In genomic region chr1:199843856-199844255, GRCh38 we compare ENCODE assay signal across 18 cellular contexts.
DNase-seq lines count a peak whose midpoint lies in the region; ATAC-seq, FAIRE-seq and TF ChIP-seq lines count a peak whose summit lies in the region.
"Had no signal": no experiment of that assay in that cellular context is flagged by ENCODE, and none has a peak within 500 bp of the region (broad histone marks: within the 10 kb centered on the region; RNA-seq: fewer than 3 reads in every experiment).

No MANE protein-coding gene starts in this region.

- BruUV-seq in IMR-90 (replicated peaks; lab: Mats Ljungman, UMichigan): no TSS peak

- in situ Hi-C loops in IMR-90 (cut with MboI; ENCODE audit: low sequenced_read_pairs): no loop called here

- no peaks in the 10 kb centered on the region for H3K36me3 ChIP-seq in IMR-90 (ENCODE audit: control insufficient read depth, insufficient read depth, low read length)
- H3K36me3 ChIP-seq: Peyer's patch, SJSA1 had no signal

- no peaks in the 10 kb centered on the region for H3K79me1 ChIP-seq in IMR-90 (ENCODE audit: low read depth in 1 of 2, low read length in 2 of 2)

- TF ChIP-seq POLR2A in A549 (IDR thresholded peaks at IDR 0.05; ENCODE audit: low read length) (no peak), IMR-90 (IDR thresholded peaks at IDR 0.05; ENCODE audit: low read depth, low read length) (no peak)

- H3K56ac ChIP-seq in IMR-90 (ENCODE audit: extremely low read depth, insufficient read depth, low read length): no peak overlapping the region

- H2BK120ac ChIP-seq in IMR-90 (ENCODE audit: low read depth, low read length): no peak overlapping the region

- no peak overlapping the region for H2BK20ac ChIP-seq in IMR-90 (ENCODE audit: low read depth, low read length)

- H3K4me1 ChIP-seq in A549 (peaks cover 16% of the 10 kb centered on the region; the same call in 2 of the 3 replicates), IMR-90 (ENCODE audit: control insufficient read depth, insufficient read depth, low read length) (no peaks in the 10 kb centered on the region)
- H3K4me1 ChIP-seq: Peyer's patch, SJSA1 had no signal

- H3K4me2 ChIP-seq in A549: peak overlapping the region; percentile 39
- no peak overlapping the region for H3K4me2 ChIP-seq in IMR-90 (ENCODE audit: low read depth, low read length)

- intact Hi-C loops in IMR-90 (cut with micrococcal nuclease): no loop called here

- POLR2A ChIA-PET in A549 (lab: Yijun Ruan, JAX): no interaction called here
- POLR2A ChIA-PET in IMR-90 (lab: Charles Lee; ENCODE audit: unreplicated experiment): no interaction called here

- H3K9me3 ChIP-seq in A549 (no peaks in the 10 kb centered on the region), IMR-90 (ENCODE audit: control insufficient read depth, insufficient read depth, low read length) (no peaks in the 10 kb centered on the region)
- H3K9me3 ChIP-seq: Peyer's patch, SJSA1 had no signal

- H2BK15ac ChIP-seq in IMR-90 (ENCODE audit: low read depth, low read length): no peak overlapping the region

- no peak overlapping the region for H2AK5ac ChIP-seq in IMR-90 (ENCODE audit: low read depth, low read length)

- no peaks in the 10 kb centered on the region for H4K20me1 ChIP-seq in IMR-90 (ENCODE audit: insufficient read depth, low read length)

- no peak overlapping the region for H4K8ac ChIP-seq in IMR-90 (ENCODE audit: low read depth in 2 of 2, low read length in 2 of 2)

- no peak for TF ChIP-seq CTCF in A549 (IDR thresholded peaks at IDR 0.05)
- TF ChIP-seq CTCF in IMR-90 (conservative IDR thresholded peaks at IDR 0.05; ENCODE audit: low read depth, low read length): no peak
- no peak for TF ChIP-seq CTCF in fibroblast of the aortic adventitia (IDR thresholded peaks at IDR 0.05; ENCODE audit: insufficient read depth, low read length)

- CTCF ChIA-PET in A549 (lab: Yijun Ruan, JAX): interaction anchor here (1.1 kb wide), 1 partner anchor 14 kb away, joined by 3 read pairs; no protein-coding TSS in a partner anchor
- CTCF ChIA-PET in IMR-90 (lab: Yijun Ruan, JAX): interaction anchor here (0.6 kb wide), 1 partner anchor 57 kb away, joined by 7 read pairs; no protein-coding TSS in a partner anchor

- H3K4ac ChIP-seq in IMR-90 (ENCODE audit: low read depth, low read length): no peak overlapping the region

- DNase-seq in A549 (ENCODE audit: low read depth in 1 of 2, low spot score in 1 of 2): peak in 1 of 2 experiments; percentile 19
- DNase-seq in IMR-90: peak; percentile 36
- DNase-seq in amniotic epithelial cell (ENCODE audit: low read depth): peak; percentile 89
- DNase-seq in fibroblast of the aortic adventitia (ENCODE audit: low read depth): peak; percentile 51
- no peak for DNase-seq in mesenteric fat pad (ENCODE audit: low spot score)
- no peak for DNase-seq in NCI-H526 (lab: John Stamatoyannopoulos, UW)
- no peak for DNase-seq in DMS 273 treated with DMSO at 0.1 percent for 48 hours (lab: John Stamatoyannopoulos, UW)
- DNase-seq: ACHN, DND-41, MM.1S, NCI-H1092, NCI-H1436 treated with DMSO at 0.1 percent for 48 hours, NCI-H2029, NCI-H446 treated with DMSO at 0.1 percent for 48 hours, Peyer's patch had no signal

- H3K9me1 ChIP-seq in IMR-90 (ENCODE audit: insufficient read depth, low read length): no peaks in the 10 kb centered on the region

- no peak overlapping the region for H3K14ac ChIP-seq in IMR-90 (replicated peaks; ENCODE audit: low read depth, low read length)

- dilution Hi-C loops in IMR-90 (cut with HindIII; ENCODE audit: low sequenced_read_pairs, unreplicated experiment): no loop called here

- no peaks in the 10 kb centered on the region for H3K27me3 ChIP-seq in IMR-90 (ENCODE audit: control insufficient read depth, insufficient read depth, low read length)
- H3K27me3 ChIP-seq: Peyer's patch, SJSA1 had no signal

- no peak overlapping the region for H4K5ac ChIP-seq in IMR-90 (ENCODE audit: low read depth, low read length)

- no peak overlapping the region for H3K4me3 ChIP-seq in A549
- no peak overlapping the region for H3K4me3 ChIP-seq in IMR-90 (ENCODE audit: insufficient read depth, low read depth, low read length)
- no peak overlapping the region for H3K4me3 ChIP-seq in fibroblast of the aortic adventitia (ENCODE audit: low read depth, low read length)
- H3K4me3 ChIP-seq: Peyer's patch, SJSA1 had no signal

- TF ChIP-seq EP300 in A549 (IDR thresholded peaks at IDR 0.05): no peak

- H3K9ac ChIP-seq in IMR-90 (ENCODE audit: low read depth, low read length): no peak overlapping the region

- H2AK9ac ChIP-seq in IMR-90 (replicated peaks; ENCODE audit: low read depth, low read length, poor library complexity): no peak overlapping the region

- peak in 1 of 2 experiments; percentile 53; a peak in 2 of 6 replicates for ATAC-seq in A549
- ATAC-seq in IMR-90 (ENCODE audit: low read depth): no peak

- H3K27ac ChIP-seq in A549 (peak overlapping the region in 1 of 2 experiments; percentile 43; a peak in 2 of 6 replicates), IMR-90 (ENCODE audit: insufficient read depth, low read length) (no peak overlapping the region)
- H3K27ac ChIP-seq: C4-2B, Peyer's patch, SJSA1 had no signal

- H3K18ac ChIP-seq in IMR-90 (ENCODE audit: low read depth, low read length): no peak overlapping the region

- FAIRE-seq in A549 (lab: Jason Lieb, UNC): peak; percentile 39
- FAIRE-seq: D721Med had no signal

- H2BK5ac ChIP-seq in IMR-90 (ENCODE audit: low read depth, low read length, poor library complexity, severe bottlenecking): no peak overlapping the region

- TF ChIP-seq RAD21 in A549 (conservative IDR thresholded peaks at IDR 0.05 in 1 of 2, IDR thresholded peaks at IDR 0.05 in 1 of 2) (no peak), IMR-90 (IDR thresholded peaks at IDR 0.05; ENCODE audit: low read length) (no peak)

- WGBS in A549 (ENCODE audit: missing lambda C conversion rate): 2% methylated on average over 2 of the region's 2 CpGs
- WGBS in IMR-90 (ENCODE audit: extremely low coverage in 2 of 2, insufficient read length in 1 of 2), 2 experiments: no CpG with 5 or more reads among the region's 2 CpGs

- H2AFZ ChIP-seq in IMR-90 (replicated peaks; ENCODE audit: low read length, poor library complexity): no peak overlapping the region

- H4K91ac ChIP-seq in IMR-90 (ENCODE audit: insufficient read depth, low read depth, low read length): no peak overlapping the region

- H3K23ac ChIP-seq in IMR-90 (ENCODE audit: low read depth, low read length): no peak overlapping the region

TF ChIP-seq in A549, 52 proteins besides CTCF, POLR2A, EP300 and RAD21 (continues in another document):
- TF ChIP-seq BCL3 (IDR thresholded peaks at IDR 0.05) (no peak), MYC (IDR thresholded peaks at IDR 0.05; ENCODE audit: borderline replicate concordance, low read length) (no peak), ATOH8 (CRISPR knock-in tag; IDR thresholded peaks at IDR 0.05; ENCODE audit: low read depth) (no peak), CEBPB (IDR thresholded peaks at IDR 0.05) (no peak)

TF ChIP-seq in IMR-90, 13 proteins besides CTCF, POLR2A, EP300 and RAD21:
- no peak for TF ChIP-seq BHLHE40 (IDR thresholded peaks at IDR 0.05; ENCODE audit: low read depth, low read length)
- TF ChIP-seq NFE2L2 (IDR thresholded peaks at IDR 0.05; ENCODE audit: low read depth, low read length): no peak
- TF ChIP-seq MAZ (IDR thresholded peaks at IDR 0.05; ENCODE audit: borderline replicate concordance, low read depth, low read length): no peak
- no peak for TF ChIP-seq FOS (IDR thresholded peaks at IDR 0.05; ENCODE audit: low read depth, low read length)
- TF ChIP-seq USF2 (IDR thresholded peaks at IDR 0.05; ENCODE audit: low read depth, low read length): no peak
- no peak for TF ChIP-seq SMC3 (IDR thresholded peaks at IDR 0.05; ENCODE audit: low read depth, low read length)
- no peak for TF ChIP-seq ELK1 (IDR thresholded peaks at IDR 0.05; ENCODE audit: borderline replicate concordance, low read depth, low read length)
- TF ChIP-seq RCOR1 (IDR thresholded peaks at IDR 0.05; ENCODE audit: insufficient replicate concordance, low read length): no peak
- TF ChIP-seq CHD1 (IDR thresholded peaks at IDR 0.05; ENCODE audit: low read depth, low read length): no peak
- TF ChIP-seq MXI1 (IDR thresholded peaks at IDR 0.05; ENCODE audit: borderline replicate concordance, low read depth, low read length): no peak
- TF ChIP-seq MAFK (IDR thresholded peaks at IDR 0.05; ENCODE audit: low read depth, low read length): no peak
- no peak for TF ChIP-seq CEBPB (IDR thresholded peaks at IDR 0.05; ENCODE audit: low read depth, low read length)
- no peak for TF ChIP-seq RFX5 (IDR thresholded peaks at IDR 0.05; ENCODE audit: low read depth, low read length)
TF ChIP-seq in IMR-90: peak in this region for 0.

Comparison
In these comparisons a context has a peak if more than half of its experiments do, and no peak if none do; other contexts are left out.
1. DNase-seq: peak in IMR-90 (single experiment), amniotic epithelial cell (single experiment) and fibroblast of the aortic adventitia (single experiment); none in mesenteric fat pad (single experiment), NCI-H526 (0 of 2) and DMS 273 treated with DMSO at 0.1 percent for 48 hours (single experiment).